16 cellular contexts compared by ENCODE assay signal in genomic region chr1:67614511-67614934, GRCh38.
DNase-seq lines count a peak whose midpoint lies in the region; ATAC-seq and TF ChIP-seq lines count a peak whose summit lies in the region.
"Had no signal": no experiment of that assay in that cellular context is flagged by ENCODE, and none has a peak within 500 bp of the region (broad histone marks: within the 10 kb centered on the region; RNA-seq: fewer than 3 reads in every experiment).

No MANE protein-coding gene starts in this region.

- WGBS in endodermal cell (ENCODE audit: insufficient coverage in 1 of 2, insufficient read length in 1 of 2), 2 experiments = 89 to 90% methylated on average over 2 to 3 of the region's 3 CpGs
- WGBS in upper lobe of left lung, 2 donors = 48 to 67% methylated on average over 3 of the region's 3 CpGs

- no peak overlapping the region for H3K4me3 Mint-ChIP-seq in endodermal cell
- H3K4me3 Mint-ChIP-seq: H9 had no signal

- H3K4me3 ChIP-seq in endodermal cell (ENCODE audit: low read length) (no peak overlapping the region), upper lobe of left lung (no peak overlapping the region)
- H3K4me3 ChIP-seq: testis had no signal

- H3K4me1 ChIP-seq in endodermal cell (ENCODE audit: control insufficient read depth, insufficient read depth, low read length) (no peaks in the 10 kb centered on the region), upper lobe of left lung (peaks cover 0 to 15% (median 7%) of the 10 kb centered on the region in 4 donors)
- H3K4me1 ChIP-seq: BE2C had no signal

- H3K27me3 ChIP-seq in endodermal cell (ENCODE audit: control insufficient read depth, insufficient read depth, low read length, poor library complexity, severe bottlenecking) = no peaks in the 10 kb centered on the region
- no peaks in the 10 kb centered on the region for H3K27me3 ChIP-seq in upper lobe of left lung
- H3K27me3 ChIP-seq: BE2C, testis had no signal

- H3K9me3 Mint-ChIP-seq in endodermal cell = no peaks in the 10 kb centered on the region
- H3K9me3 Mint-ChIP-seq: H9 had no signal

- H3K9me3 ChIP-seq in endodermal cell (ENCODE audit: control insufficient read depth, low read length) (no peaks in the 10 kb centered on the region), upper lobe of left lung (no peaks in the 10 kb centered on the region)
- H3K9me3 ChIP-seq: BE2C, testis had no signal

- H3K4me1 Mint-ChIP-seq in endodermal cell = peaks cover 1% of the 10 kb centered on the region

- no peaks in the 10 kb centered on the region for H3K27me3 Mint-ChIP-seq in endodermal cell (ENCODE audit: insufficient read depth)

- DNase-seq in ELR (ENCODE audit: low read depth) (peak; percentile 73), NCI-H460 (ENCODE audit: extremely low read depth, low read depth) (peak; percentile 35), endodermal cell (peak; percentile 16), renal cortical epithelial cell (ENCODE audit: low read depth) (peak; percentile 76), SK-N-DZ (ENCODE audit: low spot score) (no peak), upper lobe of left lung (no peak)
- DNase-seq in activated CD8-positive, alpha-beta memory T cell treated with anti-CD3 and anti-CD28 coated beads, Interleukin-2, amount 50 U/mL, for 48 hours = no peak
- DNase-seq: activated effector memory CD4-positive, alpha-beta T cell treated with anti-CD3 and anti-CD28 coated beads, Interleukin-2, amount 50 U/mL, for 16 hours; amygdala; BE2C; H9; NCI-H2227 treated with DMSO at 0.1 percent for 48 hours; SHP77 treated with DMSO at 0.1 percent for 48 hours; testis had no signal

- TF ChIP-seq EP300 in upper lobe of left lung (IDR thresholded peaks at IDR 0.05) = no peak

- no peaks in the 10 kb centered on the region for H3K36me3 ChIP-seq in endodermal cell (ENCODE audit: control insufficient read depth, insufficient read depth, low read length)
- no peaks in the 10 kb centered on the region for H3K36me3 ChIP-seq in upper lobe of left lung
- H3K36me3 ChIP-seq: BE2C had no signal

- no peaks in the 10 kb centered on the region for H3K36me3 Mint-ChIP-seq in endodermal cell (ENCODE audit: low read depth)

- TF ChIP-seq POLR2A in upper lobe of left lung (IDR thresholded peaks at IDR 0.05) = no peak

- no peak overlapping the region for H3K9ac ChIP-seq in endodermal cell (ENCODE audit: extremely low read depth, low read length, poor library complexity, severe bottlenecking)
- H3K9ac ChIP-seq: parathyroid adenoma had no signal

- H3K27ac ChIP-seq in endodermal cell (ENCODE audit: low read depth, low read length) (no peak overlapping the region), upper lobe of left lung (peak overlapping the region in 1 of 4 donors; percentile 56)
- H3K27ac ChIP-seq: parathyroid adenoma, testis had no signal

- no peak overlapping the region for H3K27ac Mint-ChIP-seq in endodermal cell
- H3K27ac Mint-ChIP-seq: H9 had no signal

- TF ChIP-seq CTCF in endodermal cell (conservative IDR thresholded peaks at IDR 0.05) (no peak), upper lobe of left lung (IDR thresholded peaks at IDR 0.05) (no peak)

- ATAC-seq in upper lobe of left lung (ENCODE audit: low FRiP score in 2 of 2) = no peak
- ATAC-seq: left lobe of liver had no signal

Comparison
In these comparisons a context has a peak if more than half of its experiments do, and no peak if none do; other contexts are left out.
1. DNase-seq: peak in ELR (single experiment), NCI-H460 (single experiment), endodermal cell (single experiment) and renal cortical epithelial cell (single experiment); none in activated CD8-positive, alpha-beta memory T cell treated with anti-CD3 and anti-CD28 coated beads, Interleukin-2, amount 50 U/mL, for 48 hours (single experiment), SK-N-DZ (single experiment) and upper lobe of left lung (0 of 2).